In genomic region chr12:125549171-125549570, GRCh38 we compare ENCODE assay signal across 5 cellular contexts.
"Had no signal": no experiment of that assay in that cellular context is flagged by ENCODE, and none has a peak within 500 bp of the region (broad histone marks: within the 10 kb centered on the region; RNA-seq: fewer than 3 reads in every experiment).

No MANE protein-coding gene starts in this region.

- H3K27ac Mint-ChIP-seq: HFFc6, IgD-negative memory B cell had no signal

- H3K4me1 Mint-ChIP-seq: IgD-negative memory B cell had no signal

- H3K9me3 ChIP-seq: HAP-1 had no signal

- H3K27me3 Mint-ChIP-seq: IgD-negative memory B cell had no signal

- H3K36me3 Mint-ChIP-seq: IgD-negative memory B cell had no signal

- DNase-seq: GOT3, HFFc6 had no signal

- H3K27ac ChIP-seq: HL-60 had no signal

- H3K4me1 ChIP-seq: HAP-1 had no signal

- H3K36me3 ChIP-seq: HAP-1 had no signal

- H3K4me3 Mint-ChIP-seq: HFFc6, IgD-negative memory B cell had no signal

- H3K4me3 ChIP-seq: HAP-1 had no signal
